Comparison of ENCODE assay signal across 8 cellular contexts in the genomic region with DNA sequence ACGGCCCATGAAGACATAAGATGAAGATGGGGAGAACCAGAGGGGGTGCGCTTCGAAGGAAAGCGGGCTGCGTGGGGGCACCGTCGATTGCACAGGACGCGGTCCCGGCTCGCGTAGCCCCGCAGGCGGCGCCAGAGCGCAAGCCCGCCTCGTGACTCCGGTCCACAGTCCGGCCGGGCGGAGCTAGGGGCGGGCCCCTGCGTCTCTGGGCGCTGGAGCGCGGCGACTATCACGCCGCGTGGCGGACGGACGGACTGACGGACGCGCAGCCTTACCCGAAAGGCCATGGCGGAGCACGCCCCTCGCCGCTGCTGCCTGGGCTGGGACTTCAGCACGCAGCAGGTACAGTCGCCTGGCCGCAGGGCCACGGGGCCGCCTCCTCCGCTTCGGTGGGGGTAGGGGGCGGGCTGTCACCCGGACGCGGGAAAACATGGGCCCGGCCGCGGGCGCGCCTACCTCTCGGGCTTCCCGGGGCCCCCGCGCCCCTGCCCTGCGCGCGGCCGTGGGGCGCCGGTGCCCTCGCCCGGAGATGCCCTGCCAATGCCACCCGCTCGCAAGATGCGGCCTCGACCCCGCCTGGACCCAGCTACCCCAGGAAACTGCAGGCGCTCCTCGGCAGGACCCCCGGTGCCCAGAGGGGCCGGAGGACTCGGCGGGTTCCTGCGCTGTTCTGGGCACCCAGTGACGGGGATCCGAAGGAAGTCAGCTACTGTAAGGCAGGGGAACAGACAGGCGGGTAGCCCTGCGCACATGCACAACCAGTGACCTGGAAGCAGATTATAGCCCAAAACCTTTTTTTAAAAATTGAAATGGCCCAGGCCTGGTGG. TPM values are rescaled to one million over a fixed set of nuclear protein-coding genes. Genes with fewer than 3 reads are reported as not detected.
DNase-seq lines count a peak whose midpoint lies in the region; ATAC-seq, FAIRE-seq and TF ChIP-seq lines count a peak whose summit lies in the region.

A gene (plus strand): TSS at position 202 of the 827 bp plus-strand sequence. CDS start 84 bp downstream, at position 286.

- H3K4me2 ChIP-seq in neural cell (ENCODE audit: low read length), result no peak within 1 kb of the TSS

- H3K4me3 Mint-ChIP-seq in stimulated activated naive CD8-positive, alpha-beta T cell treated with anti-CD3 and anti-CD28 coated beads, Interleukin-15, amount 100 ng/mL, for 72 hours, result peak within 1 kb of the TSS; percentile 81 to 88

- H3F3A ChIP-seq in neural cell (ENCODE audit: insufficient read depth, low read length, poor library complexity, severe bottlenecking), result no peaks in the 10 kb centered on the region

- H4K20me1 ChIP-seq in neural cell (ENCODE audit: insufficient read depth), result no peaks in the 10 kb centered on the region

- TF ChIP-seq RAD21 in neural cell (conservative IDR thresholded peaks at IDR 0.05), result peak; percentile 79

- H3K27ac ChIP-seq in neural cell (ENCODE audit: low read length), result no peak within 1 kb of the TSS

- H3K4me1 Mint-ChIP-seq in stimulated activated naive CD8-positive, alpha-beta T cell treated with anti-CD3 and anti-CD28 coated beads, Interleukin-15, amount 100 ng/mL, for 72 hours, result peaks cover 9% of the 10 kb centered on the region

- H3K79me2 ChIP-seq in neural cell (replicated peaks; ENCODE audit: insufficient read depth, low read length), result no peaks in the 10 kb centered on the region

- no peaks in the 10 kb centered on the region for H3K9me3 Mint-ChIP-seq in stimulated activated naive CD8-positive, alpha-beta T cell treated with anti-CD3 and anti-CD28 coated beads, Interleukin-15, amount 100 ng/mL, for 72 hours

- no peak for FAIRE-seq in RCC 7860 (lab: Jason Lieb, UNC)

- TF ChIP-seq CTCF in neural cell (IDR thresholded peaks at IDR 0.05; ENCODE audit: poor library complexity, severe bottlenecking), result peak; percentile 91

- peak within 1 kb of the TSS; percentile 87 for H3K4me3 ChIP-seq in neural cell (ENCODE audit: low read length)

- DNase-seq in DMS114 treated with DMSO at 0.1 percent for 48 hours (lab: John Stamatoyannopoulos, UW; ENCODE audit: unreplicated experiment) (peak; percentile 44), HPDE6-E6E7 (ENCODE audit: extremely low spot score) (peak; percentile 56), RCC 7860 (ENCODE audit: low spot score) (peak; percentile 62), fibroblast of the conjunctiva (ENCODE audit: low read depth) (peak; percentile 57)
- peak; percentile 43 to 57 for DNase-seq in activated T-helper 1 cell treated with anti-CD3 and anti-CD28 coated beads, Interleukin-2, amount 50 U/mL, for 16 hours (ENCODE audit: low read depth in 1 of 2, low spot score in 1 of 2)
- peak; percentile 84 to 85 for DNase-seq in stimulated activated naive CD8-positive, alpha-beta T cell treated with anti-CD3 and anti-CD28 coated beads, Interleukin-15, amount 100 ng/mL, for 72 hours

- peak within 1 kb of the TSS; percentile 58 for H3K9ac ChIP-seq in neural cell (ENCODE audit: low read length)

- peak within 1 kb of the TSS; percentile 60 for H2AFZ ChIP-seq in neural cell (ENCODE audit: low read depth, low read length)

- no peaks in the 10 kb centered on the region for H3K27me3 ChIP-seq in neural cell (ENCODE audit: insufficient read depth, low read depth, low read length)

- no peaks in the 10 kb centered on the region for H3K36me3 ChIP-seq in neural cell (ENCODE audit: insufficient read depth, low read length)

- H3K9me3 ChIP-seq in neural cell (ENCODE audit: low read length), result no peaks in the 10 kb centered on the region

- no peaks in the 10 kb centered on the region for H3K9me2 ChIP-seq in neural cell (ENCODE audit: insufficient read depth, low read length)

- no peaks in the 10 kb centered on the region for H3K27me3 Mint-ChIP-seq in stimulated activated naive CD8-positive, alpha-beta T cell treated with anti-CD3 and anti-CD28 coated beads, Interleukin-15, amount 100 ng/mL, for 72 hours

- H3K27ac Mint-ChIP-seq in stimulated activated naive CD8-positive, alpha-beta T cell treated with anti-CD3 and anti-CD28 coated beads, Interleukin-15, amount 100 ng/mL, for 72 hours, result peak within 1 kb of the TSS; percentile 46 to 63

- no peak for TF ChIP-seq EP300 in neural cell (conservative IDR thresholded peaks at IDR 0.05; ENCODE audit: poor library complexity, severe bottlenecking)

- ATAC-seq in GM19468 (IDR thresholded peaks at IDR 0.05; ENCODE audit: extremely low read depth, unreplicated experiment), result peak; percentile 97
- ATAC-seq in stimulated activated naive CD8-positive, alpha-beta T cell treated with anti-CD3 and anti-CD28 coated beads, Interleukin-15, amount 100 ng/mL, for 72 hours, result peak; percentile 96

TF ChIP-seq in neural cell, 6 proteins besides CTCF, POLR2A, EP300 and RAD21:
- TF ChIP-seq SMC3 (conservative IDR thresholded peaks at IDR 0.05; ENCODE audit: poor library complexity) (peak; percentile 91), MXI1 (conservative IDR thresholded peaks at IDR 0.05; ENCODE audit: poor library complexity, severe bottlenecking) (peak; percentile 80)
- TF ChIP-seq, protein P1, sequence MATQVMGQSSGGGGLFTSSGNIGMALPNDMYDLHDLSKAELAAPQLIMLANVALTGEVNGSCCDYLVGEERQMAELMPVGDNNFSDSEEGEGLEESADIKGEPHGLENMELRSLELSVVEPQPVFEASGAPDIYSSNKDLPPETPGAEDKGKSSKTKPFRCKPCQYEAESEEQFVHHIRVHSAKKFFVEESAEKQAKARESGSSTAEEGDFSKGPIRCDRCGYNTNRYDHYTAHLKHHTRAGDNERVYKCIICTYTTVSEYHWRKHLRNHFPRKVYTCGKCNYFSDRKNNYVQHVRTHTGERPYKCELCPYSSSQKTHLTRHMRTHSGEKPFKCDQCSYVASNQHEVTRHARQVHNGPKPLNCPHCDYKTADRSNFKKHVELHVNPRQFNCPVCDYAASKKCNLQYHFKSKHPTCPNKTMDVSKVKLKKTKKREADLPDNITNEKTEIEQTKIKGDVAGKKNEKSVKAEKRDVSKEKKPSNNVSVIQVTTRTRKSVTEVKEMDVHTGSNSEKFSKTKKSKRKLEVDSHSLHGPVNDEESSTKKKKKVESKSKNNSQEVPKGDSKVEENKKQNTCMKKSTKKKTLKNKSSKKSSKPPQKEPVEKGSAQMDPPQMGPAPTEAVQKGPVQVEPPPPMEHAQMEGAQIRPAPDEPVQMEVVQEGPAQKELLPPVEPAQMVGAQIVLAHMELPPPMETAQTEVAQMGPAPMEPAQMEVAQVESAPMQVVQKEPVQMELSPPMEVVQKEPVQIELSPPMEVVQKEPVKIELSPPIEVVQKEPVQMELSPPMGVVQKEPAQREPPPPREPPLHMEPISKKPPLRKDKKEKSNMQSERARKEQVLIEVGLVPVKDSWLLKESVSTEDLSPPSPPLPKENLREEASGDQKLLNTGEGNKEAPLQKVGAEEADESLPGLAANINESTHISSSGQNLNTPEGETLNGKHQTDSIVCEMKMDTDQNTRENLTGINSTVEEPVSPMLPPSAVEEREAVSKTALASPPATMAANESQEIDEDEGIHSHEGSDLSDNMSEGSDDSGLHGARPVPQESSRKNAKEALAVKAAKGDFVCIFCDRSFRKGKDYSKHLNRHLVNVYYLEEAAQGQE (IDR thresholded peaks at IDR 0.05; ENCODE audit: borderline replicate concordance), result no peak

RNA-seq across cellular contexts. Expression of the gene that starts here (rescaled TPM):
- polyA plus RNA-seq in neural cell, result 0.50 and 1.8 TPM in 2 replicates
- 1.7 and 3.1 TPM in 2 replicates for polyA minus RNA-seq in neural cell
